ENCODE assay signal across 8 cellular contexts in the genomic region with DNA sequence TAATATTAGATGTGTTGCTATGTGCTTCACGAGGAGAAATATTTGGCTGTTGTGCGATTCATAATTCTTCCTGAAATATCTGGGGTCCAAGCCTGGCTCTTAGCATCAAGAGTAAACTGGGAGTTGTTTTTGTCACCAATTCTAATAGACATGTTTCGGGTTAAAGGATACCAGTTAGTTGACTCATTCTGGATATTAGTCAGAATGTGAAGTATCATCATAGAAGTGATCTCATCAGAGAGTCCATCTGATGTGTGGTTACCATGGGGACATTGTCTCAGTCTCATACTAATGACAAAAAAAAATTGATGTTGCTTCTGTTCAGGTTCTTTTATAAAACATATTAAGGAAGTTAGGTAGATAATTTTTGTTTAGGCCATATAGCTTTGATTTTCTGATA. TPM values are rescaled to one million over a fixed set of nuclear protein-coding genes. Genes with fewer than 3 reads are reported as not detected.
DNase-seq lines count a peak whose midpoint lies in the region; ATAC-seq and TF ChIP-seq lines count a peak whose summit lies in the region.

No MANE protein-coding gene starts in this region.

- peak; percentile 79 for ATAC-seq in GM18498 (IDR thresholded peaks at IDR 0.05; ENCODE audit: unreplicated experiment)

- no peaks in the 10 kb centered on the region for H3K9me2 ChIP-seq in hepatocyte (replicated peaks; ENCODE audit: insufficient read depth)

- H4K20me1 ChIP-seq in hepatocyte (ENCODE audit: insufficient read depth, poor library complexity, severe bottlenecking): no peaks in the 10 kb centered on the region

- WGBS in hepatocyte (ENCODE audit: low lambda C conversion rate, missing lambda C conversion rate): 91% methylated on average over 3 of the region's 3 CpGs

- CTCF ChIA-PET in HEK293 (lab: Yijun Ruan, JAX): interaction anchor here (1.2 kb wide), 1 partner anchor 80 kb away, joined by 4 read pairs; no protein-coding TSS in a partner anchor
- CTCF ChIA-PET in A673 (lab: Charles Lee): no interaction called here

- H3K4me2 ChIP-seq in hepatocyte: no peak overlapping the region

- peak; percentile 24 to 49 for DNase-seq in SW 1271 (lab: John Stamatoyannopoulos, UW)
- DNase-seq in kidney glomerular epithelial cell (lab: John Stamatoyannopoulos, UW): peak; percentile 51
- no peak for DNase-seq in hepatocyte (ENCODE audit: low spot score)
- DNase-seq in A673 (ENCODE audit: low spot score): no peak
- no peak for DNase-seq in NOMO-1 treated with DMSO at 0.1 percent for 48 hours (lab: John Stamatoyannopoulos, UW; ENCODE audit: unreplicated experiment)
- no peak for DNase-seq in medulla oblongata (ENCODE audit: extremely low spot score)

- no peak overlapping the region for H3K27ac ChIP-seq in HEK293 (ENCODE audit: extremely low read depth, low read depth, low read length)
- H3K27ac ChIP-seq in hepatocyte: no peak overlapping the region
- no peak overlapping the region for H3K27ac ChIP-seq in A673 (ENCODE audit: low read depth, low read length, poor library complexity, severe bottlenecking)

- H3K4me1 ChIP-seq in HEK293 (ENCODE audit: control insufficient read depth, insufficient read depth, low read length) (no peaks in the 10 kb centered on the region), hepatocyte (ENCODE audit: insufficient read depth) (no peaks in the 10 kb centered on the region), A673 (ENCODE audit: insufficient read depth, low read length, poor library complexity, severe bottlenecking) (no peaks in the 10 kb centered on the region)

- H3K79me2 ChIP-seq in hepatocyte: no peaks in the 10 kb centered on the region

- no peak overlapping the region for H3K4me3 ChIP-seq in HEK293 (ENCODE audit: low read depth, low read length)
- no peak overlapping the region for H3K4me3 ChIP-seq in hepatocyte
- H3K4me3 ChIP-seq in A673 (ENCODE audit: low read depth, low read length, poor library complexity, severe bottlenecking): no peak overlapping the region

- TF ChIP-seq CTCF in HEK293 (tag by site-specific recombination; IDR thresholded peaks at IDR 0.05): no peak
- no peak for TF ChIP-seq CTCF in hepatocyte (IDR thresholded peaks at IDR 0.05; ENCODE audit: poor library complexity)
- TF ChIP-seq CTCF in A673 (conservative IDR thresholded peaks at IDR 0.05; ENCODE audit: low read depth, low read length): no peak

- H3K9me3 ChIP-seq in HEK293 (ENCODE audit: control insufficient read depth, insufficient read depth, low read depth, low read length) (no peaks in the 10 kb centered on the region), hepatocyte (ENCODE audit: low read depth) (no peaks in the 10 kb centered on the region), A673 (ENCODE audit: low read depth, low read length, poor library complexity, severe bottlenecking) (no peaks in the 10 kb centered on the region)

- H2AFZ ChIP-seq in hepatocyte: no peak overlapping the region

- H3K36me3 ChIP-seq in HEK293 (ENCODE audit: control insufficient read depth in 2 of 2, insufficient read depth in 1 of 2, low read length in 2 of 2) (no peaks in the 10 kb centered on the region), hepatocyte (replicated peaks; ENCODE audit: insufficient read depth, low read depth) (no peaks in the 10 kb centered on the region), A673 (ENCODE audit: insufficient read depth, low read length, poor library complexity, severe bottlenecking) (no peaks in the 10 kb centered on the region)

- POLR2A ChIA-PET in HEK293 (lab: Yijun Ruan, JAX): no interaction called here
- POLR2A ChIA-PET in A673 (lab: Charles Lee; ENCODE audit: low non-redundant PET): no interaction called here

- intact Hi-C loops in A673 (cut with micrococcal nuclease; ENCODE audit: unreplicated experiment): no loop called here

- no peaks in the 10 kb centered on the region for H3K27me3 ChIP-seq in hepatocyte
- no peaks in the 10 kb centered on the region for H3K27me3 ChIP-seq in A673 (replicated peaks; ENCODE audit: insufficient read depth, low read depth, low read length, poor library complexity)

- BruUV-seq in A673 (replicated peaks; lab: Mats Ljungman, UMichigan): no TSS peak

TF ChIP-seq in HEK293, 187 proteins besides CTCF, POLR2A, EP300 and RAD21:
- TF ChIP-seq OSR2 (tag by site-specific recombination; IDR thresholded peaks at IDR 0.05) (no peak), ZNF629 (tag by site-specific recombination; IDR thresholded peaks at IDR 0.05) (peak; percentile 47; the same call in 1 of the 2 replicates)

RNA-seq across cellular contexts. Expression of gene MTMR1, which starts 57.2 kb away (rescaled TPM):
- total RNA-seq in hepatocyte (16.4 and 18.0 TPM in 2 replicates), A673 (2021) (19.8 and 23.6 TPM in 2 replicates)
- 11.9 and 19.0 TPM in 2 replicates for polyA plus RNA-seq in hepatocyte

Comparison
In these comparisons a context has a peak if more than half of its experiments do, and no peak if none do; other contexts are left out.
1. DNase-seq: peak in SW 1271 (2 of 2) and kidney glomerular epithelial cell (single experiment); none in hepatocyte (single experiment), A673 (single experiment), NOMO-1 treated with DMSO at 0.1 percent for 48 hours (single experiment) and medulla oblongata (single experiment).